6 cellular contexts compared by ENCODE assay signal in the genomic region with DNA sequence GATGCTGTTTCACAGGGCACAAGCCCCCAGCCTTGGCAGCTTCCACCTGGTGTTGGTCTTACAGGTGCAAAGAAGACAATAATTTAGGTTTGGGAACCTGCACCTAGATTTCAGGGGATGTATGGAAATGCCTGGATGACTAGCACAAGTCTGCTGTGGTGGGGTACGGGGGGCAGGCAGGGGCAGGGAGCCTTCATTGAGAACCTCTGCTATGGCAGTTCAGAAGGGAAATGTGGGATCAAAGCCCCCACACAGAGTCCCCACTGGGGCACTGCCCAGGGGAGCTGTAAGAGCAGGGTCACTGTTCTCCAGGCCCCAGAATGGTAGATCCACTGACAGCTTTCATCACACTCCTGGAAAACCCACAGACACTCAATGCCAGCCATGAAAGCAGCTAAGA.
"Had no signal": no experiment of that assay in that cellular context is flagged by ENCODE, and none has a peak within 500 bp of the region (broad histone marks: within the 10 kb centered on the region; RNA-seq: fewer than 3 reads in every experiment).

No MANE protein-coding gene starts in this region.

- FAIRE-seq: HepG2, HTR-8/SVneo, K562 had no signal

- DNase-seq: KBM-7, KG1 had no signal

- H3K4me3 ChIP-seq: K562 had no signal

- ATAC-seq: HepG2, K562 had no signal

- H3K27ac ChIP-seq: HL-60 had no signal
